In genomic region chr1:115840615-115841460, GRCh38 we compare ENCODE assay signal across 1 cellular context.
TF ChIP-seq lines count a peak whose summit lies in the region.

Gene NHLH2, minus strand, starts transcription at chr1:115841126. Its CDS starts 2,754 bp downstream, at chr1:115838372.

TF ChIP-seq in HepG2, 621 proteins besides CTCF, POLR2A, EP300 and RAD21 (continued from another document):
- TF ChIP-seq, protein P1, sequence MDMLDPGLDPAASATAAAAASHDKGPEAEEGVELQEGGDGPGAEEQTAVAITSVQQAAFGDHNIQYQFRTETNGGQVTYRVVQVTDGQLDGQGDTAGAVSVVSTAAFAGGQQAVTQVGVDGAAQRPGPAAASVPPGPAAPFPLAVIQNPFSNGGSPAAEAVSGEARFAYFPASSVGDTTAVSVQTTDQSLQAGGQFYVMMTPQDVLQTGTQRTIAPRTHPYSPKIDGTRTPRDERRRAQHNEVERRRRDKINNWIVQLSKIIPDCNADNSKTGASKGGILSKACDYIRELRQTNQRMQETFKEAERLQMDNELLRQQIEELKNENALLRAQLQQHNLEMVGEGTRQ (IDR thresholded peaks at IDR 0.05; ENCODE audit: low read depth, low read length) = no peak
- TF ChIP-seq, protein P1 (CRISPR knock-in tag; IDR thresholded peaks at IDR 0.05; ENCODE audit: borderline replicate concordance) = no peak
- TF ChIP-seq ZNF407 (CRISPR knock-in tag; IDR thresholded peaks at IDR 0.05; ENCODE audit: not compliant biosample characterization) = no peak
- no peak for TF ChIP-seq RFX1 (IDR thresholded peaks at IDR 0.05)
- TF ChIP-seq, protein P2, sequence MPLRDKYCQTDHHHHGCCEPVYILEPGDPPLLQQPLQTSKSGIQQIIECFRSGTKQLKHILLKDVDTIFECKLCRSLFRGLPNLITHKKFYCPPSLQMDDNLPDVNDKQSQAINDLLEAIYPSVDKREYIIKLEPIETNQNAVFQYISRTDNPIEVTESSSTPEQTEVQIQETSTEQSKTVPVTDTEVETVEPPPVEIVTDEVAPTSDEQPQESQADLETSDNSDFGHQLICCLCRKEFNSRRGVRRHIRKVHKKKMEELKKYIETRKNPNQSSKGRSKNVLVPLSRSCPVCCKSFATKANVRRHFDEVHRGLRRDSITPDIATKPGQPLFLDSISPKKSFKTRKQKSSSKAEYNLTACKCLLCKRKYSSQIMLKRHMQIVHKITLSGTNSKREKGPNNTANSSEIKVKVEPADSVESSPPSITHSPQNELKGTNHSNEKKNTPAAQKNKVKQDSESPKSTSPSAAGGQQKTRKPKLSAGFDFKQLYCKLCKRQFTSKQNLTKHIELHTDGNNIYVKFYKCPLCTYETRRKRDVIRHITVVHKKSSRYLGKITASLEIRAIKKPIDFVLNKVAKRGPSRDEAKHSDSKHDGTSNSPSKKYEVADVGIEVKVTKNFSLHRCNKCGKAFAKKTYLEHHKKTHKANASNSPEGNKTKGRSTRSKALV (CRISPR knock-in tag; IDR thresholded peaks at IDR 0.05) = no peak
- TF ChIP-seq MXD4 (CRISPR knock-in tag; IDR thresholded peaks at IDR 0.05) = no peak
- TF ChIP-seq ZNF558 (CRISPR knock-in tag; IDR thresholded peaks at IDR 0.05; ENCODE audit: borderline replicate concordance) = no peak
